In genomic region chr7:158731761-158732160, GRCh38 we compare ENCODE assay signal across 1 cellular context.
TF ChIP-seq lines count a peak whose summit lies in the region.

No MANE protein-coding gene starts in this region.

TF ChIP-seq in IMR-90, 13 proteins besides CTCF, POLR2A, EP300 and RAD21:
- no peak for TF ChIP-seq RCOR1 (IDR thresholded peaks at IDR 0.05; ENCODE audit: insufficient replicate concordance, low read length)
- TF ChIP-seq MAZ (IDR thresholded peaks at IDR 0.05; ENCODE audit: borderline replicate concordance, low read depth, low read length) = no peak
- TF ChIP-seq CEBPB (IDR thresholded peaks at IDR 0.05; ENCODE audit: low read depth, low read length) = no peak
- TF ChIP-seq RFX5 (IDR thresholded peaks at IDR 0.05; ENCODE audit: low read depth, low read length) = no peak
- no peak for TF ChIP-seq SMC3 (IDR thresholded peaks at IDR 0.05; ENCODE audit: low read depth, low read length)
- TF ChIP-seq NFE2L2 (IDR thresholded peaks at IDR 0.05; ENCODE audit: low read depth, low read length) = no peak
- TF ChIP-seq FOS (IDR thresholded peaks at IDR 0.05; ENCODE audit: low read depth, low read length) = no peak
- no peak for TF ChIP-seq MAFK (IDR thresholded peaks at IDR 0.05; ENCODE audit: low read depth, low read length)
- no peak for TF ChIP-seq ELK1 (IDR thresholded peaks at IDR 0.05; ENCODE audit: borderline replicate concordance, low read depth, low read length)
- no peak for TF ChIP-seq USF2 (IDR thresholded peaks at IDR 0.05; ENCODE audit: low read depth, low read length)
- no peak for TF ChIP-seq BHLHE40 (IDR thresholded peaks at IDR 0.05; ENCODE audit: low read depth, low read length)
- TF ChIP-seq CHD1 (IDR thresholded peaks at IDR 0.05; ENCODE audit: low read depth, low read length) = no peak
- no peak for TF ChIP-seq MXI1 (IDR thresholded peaks at IDR 0.05; ENCODE audit: borderline replicate concordance, low read depth, low read length)
